10 cellular contexts compared by ENCODE assay signal in the genomic region with DNA sequence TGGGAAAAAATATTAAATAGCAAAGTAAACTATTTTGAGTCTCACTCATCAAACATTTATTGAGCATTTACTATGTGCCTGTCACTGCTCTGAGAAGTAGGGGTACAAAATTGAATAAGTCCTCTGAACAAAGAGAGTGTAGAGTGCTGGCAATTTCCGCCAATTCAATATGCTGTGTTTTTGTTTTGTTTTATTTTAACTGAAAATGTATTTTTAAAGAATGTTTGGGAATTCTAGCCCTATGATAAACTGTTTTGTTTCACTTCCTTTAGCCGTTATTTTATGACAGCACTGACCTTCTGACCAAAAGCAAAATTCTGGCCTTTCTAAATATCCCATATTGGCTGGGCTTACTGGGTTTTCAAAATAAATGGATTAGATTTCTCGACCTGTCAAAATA.
"Had no signal": no experiment of that assay in that cellular context is flagged by ENCODE, and none has a peak within 500 bp of the region (broad histone marks: within the 10 kb centered on the region; RNA-seq: fewer than 3 reads in every experiment).

No MANE protein-coding gene starts in this region.

- H3K27ac ChIP-seq: HL-60 had no signal

- H3K27me3 Mint-ChIP-seq: IgD-negative memory B cell had no signal

- H3K27ac Mint-ChIP-seq: GM23338, H9, HFFc6 had no signal

- FAIRE-seq: H1, H54, HepG2 had no signal

- H3K4me2 ChIP-seq: GM23338 had no signal

- H3K4me1 Mint-ChIP-seq: IgD-negative memory B cell had no signal

- H3K36me3 Mint-ChIP-seq: IgD-negative memory B cell had no signal

- ATAC-seq: GM23338, HepG2 had no signal

- H3K4me3 ChIP-seq: GM23338 had no signal

- H3K9me3 Mint-ChIP-seq: GM23338, H9, HFFc6, IgD-negative memory B cell had no signal

- H3K4me3 Mint-ChIP-seq: GM23338, H9, HFFc6, IgD-negative memory B cell had no signal

- H2AFZ ChIP-seq: GM23338 had no signal

- DNase-seq: H9, HCEC 1CT, HFFc6, KG1 had no signal
